ENCODE assay signal across 8 cellular contexts in the genomic region with DNA sequence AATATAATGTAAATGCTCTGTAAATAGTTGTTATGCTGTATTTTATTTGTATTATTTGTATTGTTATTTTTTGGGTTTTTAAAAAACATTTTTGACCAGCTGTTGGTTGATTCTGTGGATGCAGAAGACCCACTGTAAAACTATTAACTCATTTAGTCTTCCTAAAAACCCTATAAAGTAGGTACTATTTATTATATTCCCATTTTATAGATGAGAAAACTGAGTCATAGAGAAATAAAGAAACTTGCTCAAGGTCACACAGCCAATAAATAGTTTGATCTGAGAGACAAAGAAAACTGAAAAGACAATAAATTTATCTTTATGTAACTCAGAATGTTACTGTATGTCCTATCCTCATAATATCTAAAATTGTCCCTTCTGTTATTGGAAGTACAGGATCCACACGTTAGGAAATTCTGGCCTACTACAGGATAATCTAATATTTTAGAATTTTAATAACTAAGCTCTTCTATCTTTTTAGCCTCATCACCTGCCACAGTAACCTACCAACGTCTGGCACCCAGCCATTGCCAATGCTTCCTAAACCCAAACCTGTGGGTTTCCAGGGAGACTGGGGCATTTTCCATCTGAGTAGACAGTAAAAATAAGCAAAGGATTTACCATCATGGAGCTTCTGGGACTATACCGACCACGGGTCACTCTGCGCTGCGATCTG. TPM values are rescaled to one million over a fixed set of nuclear protein-coding genes. Genes with fewer than 3 reads are reported as not detected.
DNase-seq lines count a peak whose midpoint lies in the region; ATAC-seq, FAIRE-seq and TF ChIP-seq lines count a peak whose summit lies in the region.

No MANE protein-coding gene starts in this region.

- peaks cover 2% of the 10 kb centered on the region in 2 donors for H3K27me3 Mint-ChIP-seq in CD4-positive, alpha-beta memory T cell

- H3K27me3 ChIP-seq in CD4-positive, alpha-beta memory T cell (ENCODE audit: insufficient read depth, low read length): no peaks in the 10 kb centered on the region
- H3K27me3 ChIP-seq in HUES48 (ENCODE audit: control insufficient read depth, insufficient read depth, low read length): peaks cover 34% of the 10 kb centered on the region
- no peaks in the 10 kb centered on the region for H3K27me3 ChIP-seq in breast epithelium
- peaks cover 10% of the 10 kb centered on the region for H3K27me3 ChIP-seq in muscle layer of duodenum (ENCODE audit: low read depth, low read length)
- peaks cover 0 to 3% of the 10 kb centered on the region in 2 donors for H3K27me3 ChIP-seq in small intestine (ENCODE audit: control insufficient read depth in 2 of 2, insufficient read depth in 2 of 2, low read length in 2 of 2)

- H3K4me3 Mint-ChIP-seq in CD4-positive, alpha-beta memory T cell: peak overlapping the region; percentile 73 to 93 (median 84)

- no peak overlapping the region for H3K9ac ChIP-seq in HUES48 (ENCODE audit: low read depth, low read length)

- H3K4me3 ChIP-seq in CD4-positive, alpha-beta memory T cell (ENCODE audit: low read length in 2 of 2): peak overlapping the region in 1 of 2 donors; percentile 45
- peak overlapping the region; percentile 72 for H3K4me3 ChIP-seq in HUES48 (ENCODE audit: low read depth, low read length)
- H3K4me3 ChIP-seq in breast epithelium: peak overlapping the region in 2 of 3 donors; percentile 72 to 75
- peak overlapping the region; percentile 21 to 50 for H3K4me3 ChIP-seq in muscle layer of duodenum (ENCODE audit: low read depth in 1 of 2, low read length in 2 of 2)
- peak overlapping the region in 1 of 2 donors; percentile 34 for H3K4me3 ChIP-seq in small intestine (ENCODE audit: low read depth in 1 of 2, low read length in 2 of 2)

- intact Hi-C loops in CD4-positive, alpha-beta memory T cell (cut with micrococcal nuclease): no loop called here
- intact Hi-C loops in breast epithelium (cut with DNase I; ENCODE audit: low total_unique reads): no loop called here

- no peaks in the 10 kb centered on the region for H3K9me3 ChIP-seq in CD4-positive, alpha-beta memory T cell (ENCODE audit: control insufficient read depth in 1 of 2, low read length in 2 of 2)
- H3K9me3 ChIP-seq in HUES48 (ENCODE audit: control insufficient read depth, insufficient read depth, low read length) (no peaks in the 10 kb centered on the region), breast epithelium (no peaks in the 10 kb centered on the region), muscle layer of duodenum (ENCODE audit: control insufficient read depth in 1 of 2, low read length in 2 of 2) (no peaks in the 10 kb centered on the region), small intestine (ENCODE audit: control insufficient read depth, low read depth) (no peaks in the 10 kb centered on the region)

- no peak for TF ChIP-seq CTCF in breast epithelium (IDR thresholded peaks at IDR 0.05)

- no peak for FAIRE-seq in small intestine (lab: Jason Lieb, UNC)

- H3K27ac Mint-ChIP-seq in CD4-positive, alpha-beta memory T cell: peak overlapping the region in 6 of 7 donors; percentile 37 to 85 (median 77)

- POLR2A ChIA-PET in CD4-positive, alpha-beta memory T cell (lab: Charles Lee; ENCODE audit: partially characterized antibody): no interaction called here

- WGBS in small intestine, 3 donors: 16 to 21% (median 20%) methylated on average over 6 of the region's 6 CpGs

- peaks cover 0 to 2% of the 10 kb centered on the region in 2 donors for H3K36me3 Mint-ChIP-seq in CD4-positive, alpha-beta memory T cell

- CTCF ChIA-PET in CD4-positive, alpha-beta memory T cell (lab: Charles Lee; ENCODE audit: partially characterized antibody): interaction anchor here (1.1 kb wide), 1 partner anchor 19 kb away, joined by 3 read pairs; no protein-coding TSS in a partner anchor

- H3K4me1 Mint-ChIP-seq in CD4-positive, alpha-beta memory T cell: peaks cover 9 to 20% (median 13%) of the 10 kb centered on the region in 4 donors

- no peak for TF ChIP-seq POLR2A in breast epithelium (IDR thresholded peaks at IDR 0.05)

- peaks cover 9% of the 10 kb centered on the region for H3K4me1 ChIP-seq in CD4-positive, alpha-beta memory T cell (ENCODE audit: insufficient read depth, low read length)
- H3K4me1 ChIP-seq in HUES48 (ENCODE audit: control insufficient read depth, insufficient read depth, low read length) (peaks cover 8% of the 10 kb centered on the region), breast epithelium (peaks cover 0 to 4% of the 10 kb centered on the region in 2 donors), muscle layer of duodenum (ENCODE audit: control insufficient read depth in 1 of 2, insufficient read depth in 2 of 2, low read length in 2 of 2) (peaks cover 0 to 12% of the 10 kb centered on the region in 2 donors), small intestine (ENCODE audit: control insufficient read depth in 2 of 2, insufficient read depth in 1 of 2, low read depth in 1 of 2, low read length in 1 of 2) (peaks cover 0 to 2% of the 10 kb centered on the region in 2 donors)

- DNase-seq in CD4-positive, alpha-beta memory T cell: no peak
- DNase-seq in breast epithelium (ENCODE audit: low spot score in 2 of 2): peak in 1 of 2 donors; percentile 29
- DNase-seq in small intestine: no peak
- no peak for DNase-seq in DMS79 (lab: John Stamatoyannopoulos, UW)
- no peak for DNase-seq in stimulated activated CD4-positive, alpha-beta T cell treated with anti-CD3 and anti-CD28 coated beads, Interleukin-4, amount 100 ng/mL, for 1 hour

- peak overlapping the region; percentile 26 for H3K27ac ChIP-seq in CD4-positive, alpha-beta memory T cell (ENCODE audit: low read depth, low read length)
- no peak overlapping the region for H3K27ac ChIP-seq in HUES48 (ENCODE audit: low read depth, low read length)
- H3K27ac ChIP-seq in breast epithelium: peak overlapping the region; percentile 15 to 81
- H3K27ac ChIP-seq in muscle layer of duodenum (ENCODE audit: low read length): no peak overlapping the region
- peak overlapping the region in 1 of 2 donors; percentile 45 for H3K27ac ChIP-seq in small intestine (ENCODE audit: low read depth in 1 of 2, low read length in 1 of 2)

- H3K9me3 Mint-ChIP-seq in CD4-positive, alpha-beta memory T cell: no peaks in the 10 kb centered on the region

- no peaks in the 10 kb centered on the region for H3K36me3 ChIP-seq in CD4-positive, alpha-beta memory T cell (ENCODE audit: insufficient read depth, low read length)
- H3K36me3 ChIP-seq in HUES48 (ENCODE audit: control insufficient read depth, insufficient read depth, low read length) (no peaks in the 10 kb centered on the region), breast epithelium (no peaks in the 10 kb centered on the region), muscle layer of duodenum (ENCODE audit: control insufficient read depth in 1 of 2, insufficient read depth in 2 of 2, low read length in 2 of 2) (no peaks in the 10 kb centered on the region), small intestine (ENCODE audit: control insufficient read depth in 2 of 2, insufficient read depth in 2 of 2, low read length in 2 of 2) (no peaks in the 10 kb centered on the region)

- no peak for ATAC-seq in GM21737 (IDR thresholded peaks at IDR 0.05; ENCODE audit: unreplicated experiment)

RNA-seq across cellular contexts. Expression of a gene that starts 1.1 kb away (rescaled TPM):
- 1 to 10 TPM; 2.8 to 3.0 TPM for total RNA-seq in CD4-positive, alpha-beta memory T cell
- under 1 TPM in 1 of 2 donors, not detected in 1; 0.69 TPM for polyA plus RNA-seq in CD4-positive, alpha-beta memory T cell
- total RNA-seq in breast epithelium: 1 to 10 TPM; 1.3 to 9.5 (median 3.9) TPM
- 10 to 100 TPM in 2 of 3 donors, 1 to 10 TPM in 1; 7.6 to 11.9 (median 10.4) TPM for polyA plus RNA-seq in small intestine

RNA-seq across cellular contexts. Expression of a gene that starts 30.9 kb away (rescaled TPM):
- total RNA-seq in CD4-positive, alpha-beta memory T cell: 100 to 1,000 TPM in 1 of 2 experiments, 10 to 100 TPM in 1; 99.2 to 109 TPM
- polyA plus RNA-seq in CD4-positive, alpha-beta memory T cell: 10 to 100 TPM in 1 of 2 donors, 1 to 10 TPM in 1; 1.8 to 12.1 TPM
- 10 to 100 TPM; 18.7 to 32.6 (median 26.2) TPM for total RNA-seq in breast epithelium
- polyA plus RNA-seq in small intestine: 10 to 100 TPM in 1 of 3 donors, 1 to 10 TPM in 2; 1.3 to 18.1 (median 4.6) TPM

Comparison
In these comparisons a context has a peak if more than half of its experiments do, and no peak if none do; other contexts are left out.
1. H3K27ac ChIP-seq: peak in CD4-positive, alpha-beta memory T cell (single experiment) and breast epithelium (2 of 2); none in HUES48 (single experiment) and muscle layer of duodenum (single experiment).